19 cellular contexts compared by ENCODE assay signal in genomic region chr20:45894797-45895196, GRCh38. TPM values are rescaled to one million over a fixed set of nuclear protein-coding genes. Genes with fewer than 3 reads are reported as not detected.
A peak's percentile ranks its signal among the peaks of the same experiment; 100 is the strongest.
DNase-seq lines count a peak whose midpoint lies in the region; ATAC-seq, FAIRE-seq and TF ChIP-seq lines count a peak whose summit lies in the region.
"Had no signal": no experiment of that assay in that cellular context is flagged by ENCODE, and none has a peak within 500 bp of the region (broad histone marks: within the 10 kb centered on the region; RNA-seq: fewer than 3 reads in every experiment).

No MANE protein-coding gene starts in this region.

- H3K4me3 ChIP-seq in IMR-90 (ENCODE audit: insufficient read depth, low read depth, low read length) (no peak overlapping the region), SJCRH30 (no peak overlapping the region), H1 (ENCODE audit: extremely low read depth in 1 of 4, insufficient read depth in 2 of 4, low read depth in 3 of 4, low read length in 4 of 4) (no peak overlapping the region), neuronal stem cell (ENCODE audit: low read length in 2 of 2) (no peak overlapping the region)

- no peaks in the 10 kb centered on the region for H3K27me3 ChIP-seq in IMR-90 (ENCODE audit: control insufficient read depth, insufficient read depth, low read length)
- H3K27me3 ChIP-seq in SJCRH30, result no peaks in the 10 kb centered on the region
- no peaks in the 10 kb centered on the region for H3K27me3 ChIP-seq in H1 (replicated peaks in 1 of 4; ENCODE audit: control insufficient read depth in 3 of 4, extremely low read depth in 1 of 4, insufficient read depth in 3 of 4, low read length in 3 of 4)
- H3K27me3 ChIP-seq in neuronal stem cell (ENCODE audit: control insufficient read depth in 3 of 3, insufficient read depth in 3 of 3, low read depth in 1 of 3, low read length in 3 of 3), result peaks cover 0 to 7% (median 0%) of the 10 kb centered on the region in 3 experiments

- DNase-seq in IMR-90, result no peak
- DNase-seq in SJCRH30, result peak; percentile 68 to 73
- DNase-seq in H1 (ENCODE audit: low read depth in 1 of 2, low spot score in 2 of 2), result no peak
- no peak for DNase-seq in neuronal stem cell (ENCODE audit: low spot score)
- DNase-seq in substantia nigra (lab: John Stamatoyannopoulos, UW), result no peak
- DNase-seq in A172 (ENCODE audit: low spot score), result no peak
- DNase-seq in mesenteric fat pad (ENCODE audit: low spot score), result no peak
- DNase-seq: 8988T; ACHN; C1 segment of cervical spinal cord; CD4-positive, alpha-beta T cell; DMS79 treated with DMSO at 0.1 percent for 48 hours; EL; HCEC 1CT; HFFc6 had no signal

- no TSS peak for BruUV-seq in IMR-90 (replicated peaks; lab: Mats Ljungman, UMichigan)

- H3K14ac ChIP-seq in IMR-90 (replicated peaks; ENCODE audit: low read depth, low read length) (no peak overlapping the region), H1 (ENCODE audit: insufficient read length) (no peak overlapping the region), neuronal stem cell (ENCODE audit: low read length) (no peak overlapping the region)

- H3K4me2 ChIP-seq in IMR-90 (ENCODE audit: low read depth, low read length) (no peak overlapping the region), H1 (ENCODE audit: insufficient read depth in 1 of 2, low read depth in 2 of 2, low read length in 2 of 2) (no peak overlapping the region), neuronal stem cell (ENCODE audit: insufficient read depth, low read length, poor library complexity, severe bottlenecking) (no peak overlapping the region)

- H2BK20ac ChIP-seq in IMR-90 (ENCODE audit: low read depth, low read length) (no peak overlapping the region), H1 (ENCODE audit: low read length) (no peak overlapping the region)

- H4K20me1 ChIP-seq in IMR-90 (ENCODE audit: insufficient read depth, low read length), result 0 out of 2 replicates have a peak, but pooled peaks cover 8% of the 10 kb centered on the region
- peaks cover 0 to 13% of the 10 kb centered on the region in 2 experiments for H4K20me1 ChIP-seq in H1 (replicated peaks in 1 of 2; ENCODE audit: control insufficient read depth in 1 of 2, insufficient read depth in 2 of 2, low read length in 2 of 2)

- ATAC-seq in IMR-90 (ENCODE audit: low read depth), result no peak

- H3K9me3 ChIP-seq in IMR-90 (ENCODE audit: control insufficient read depth, insufficient read depth, low read length), result no peaks in the 10 kb centered on the region
- no peaks in the 10 kb centered on the region for H3K9me3 ChIP-seq in SJCRH30 (replicated peaks)
- no peaks in the 10 kb centered on the region for H3K9me3 ChIP-seq in H1 (ENCODE audit: insufficient read depth in 2 of 2, low read depth in 1 of 2, low read length in 1 of 2)
- H3K9me3 ChIP-seq in neuronal stem cell (replicated peaks in 1 of 2; ENCODE audit: control insufficient read depth in 2 of 2, insufficient read depth in 1 of 2, low read depth in 1 of 2, low read length in 2 of 2), result no peaks in the 10 kb centered on the region

- H4K91ac ChIP-seq in IMR-90 (ENCODE audit: insufficient read depth, low read depth, low read length), result no peak overlapping the region
- H4K91ac ChIP-seq in H1 (replicated peaks; ENCODE audit: insufficient read length, low read length), result no peak overlapping the region
- H4K91ac ChIP-seq in neuronal stem cell (ENCODE audit: low read depth, low read length, poor library complexity), result no peak overlapping the region

- POLR2A ChIA-PET in IMR-90 (lab: Charles Lee; ENCODE audit: unreplicated experiment), result no interaction called here
- POLR2A ChIA-PET in H1 (lab: Charles Lee; ENCODE audit: partially characterized antibody), result interaction anchor here (0.7 to 11.2 kb wide), 10 partner anchors 9 to 67 kb away, joined by 3 to 172 read pairs (median 4); partner anchors contain the start of genes ACOT8, PLTP and ZSWIM1

- no peak for FAIRE-seq in H1 (lab: Jason Lieb, UNC)
- FAIRE-seq: G401.6, GM12891, GM19239, HTR-8/SVneo had no signal

- peaks cover 3% of the 10 kb centered on the region; the same call in 1 of the 2 replicates for H3K4me1 ChIP-seq in IMR-90 (ENCODE audit: control insufficient read depth, insufficient read depth, low read length)
- peaks cover 35% of the 10 kb centered on the region for H3K4me1 ChIP-seq in SJCRH30
- peaks cover 0 to 10% (median 6%) of the 10 kb centered on the region in 4 experiments; a peak in 6 of 7 replicates for H3K4me1 ChIP-seq in H1 (replicated peaks in 1 of 4; ENCODE audit: control insufficient read depth in 3 of 4, insufficient read depth in 4 of 4, low read length in 3 of 4)
- H3K4me1 ChIP-seq in neuronal stem cell (ENCODE audit: control insufficient read depth in 2 of 2, insufficient read depth in 1 of 2, low read depth in 1 of 2, low read length in 2 of 2), result peaks cover 5 to 6% of the 10 kb centered on the region in 2 donors

- peaks cover 15% of the 10 kb centered on the region; the same call in 1 of the 2 replicates for H3K23me2 ChIP-seq in H1 (ENCODE audit: low read depth, low read length)

- H3K18ac ChIP-seq in IMR-90 (ENCODE audit: low read depth, low read length) (no peak overlapping the region), H1 (ENCODE audit: extremely low read depth, low read length) (no peak overlapping the region), neuronal stem cell (ENCODE audit: low read length) (no peak overlapping the region)

- H3K36me3 ChIP-seq in IMR-90 (ENCODE audit: control insufficient read depth, insufficient read depth, low read length) (peaks cover 54% of the 10 kb centered on the region), SJCRH30 (peaks cover 25% of the 10 kb centered on the region), H1 (ENCODE audit: control insufficient read depth in 2 of 4, insufficient read depth in 4 of 4, low read length in 3 of 4) (peaks cover 9 to 29% (median 24%) of the 10 kb centered on the region in 4 experiments), neuronal stem cell (replicated peaks in 1 of 2; ENCODE audit: control insufficient read depth in 2 of 2, insufficient read depth in 2 of 2, low read length in 2 of 2) (peaks cover 15 to 54% of the 10 kb centered on the region in 2 donors)

- H4K8ac ChIP-seq in IMR-90 (ENCODE audit: low read depth in 2 of 2, low read length in 2 of 2), result no peak overlapping the region
- H4K8ac ChIP-seq in H1 (ENCODE audit: extremely low read depth, insufficient read depth, low read length), result no peak overlapping the region; the same call in 1 of the 2 replicates
- no peak overlapping the region for H4K8ac ChIP-seq in neuronal stem cell (ENCODE audit: low read depth, low read length)

- no peaks in the 10 kb centered on the region for H3K79me2 ChIP-seq in H1 (ENCODE audit: control insufficient read depth in 1 of 2, insufficient read depth in 2 of 2, low read length in 2 of 2)

- intact Hi-C loops in IMR-90 (cut with micrococcal nuclease), result loop anchor here (5.0 kb wide), 1 partner anchor 78 kb away; the partner anchor contains the start of gene ZNF335

- H2AK9ac ChIP-seq in IMR-90 (replicated peaks; ENCODE audit: low read depth, low read length, poor library complexity), result no peak overlapping the region

- no peak overlapping the region for H3K56ac ChIP-seq in IMR-90 (ENCODE audit: extremely low read depth, insufficient read depth, low read length)
- no peak overlapping the region for H3K56ac ChIP-seq in H1 (replicated peaks; ENCODE audit: insufficient read length, low read depth, low read length)

- H2AFZ ChIP-seq in IMR-90 (replicated peaks; ENCODE audit: low read length, poor library complexity) (peak overlapping the region; percentile 5), H1 (ENCODE audit: low read length) (no peak overlapping the region), neuronal stem cell (ENCODE audit: low read length) (no peak overlapping the region)

- no peak for TF ChIP-seq EP300 in H1 (IDR thresholded peaks at IDR 0.05; ENCODE audit: borderline replicate concordance in 1 of 2, low read depth in 2 of 2, low read length in 2 of 2)

- H3K9me1 ChIP-seq in IMR-90 (ENCODE audit: insufficient read depth, low read length), result 0 out of 2 replicates have a peak, but pooled peaks cover 2% of the 10 kb centered on the region

- CTCF ChIA-PET in IMR-90 (lab: Yijun Ruan, JAX) (no interaction called here), H1 (lab: Charles Lee; ENCODE audit: partially characterized antibody) (interaction anchor here (4.1 to 5.6 kb wide), 2 partner anchors 7 to 67 kb away, joined by 15 to 24 read pairs; no protein-coding TSS in a partner anchor)

- H2BK15ac ChIP-seq in IMR-90 (ENCODE audit: low read depth, low read length) (no peak overlapping the region), H1 (ENCODE audit: low read length) (no peak overlapping the region), neuronal stem cell (ENCODE audit: low read length) (no peak overlapping the region)

- H2BK120ac ChIP-seq in IMR-90 (ENCODE audit: low read depth, low read length) (no peak overlapping the region), H1 (replicated peaks; ENCODE audit: low read depth, low read length) (no peak overlapping the region), neuronal stem cell (ENCODE audit: low read depth, low read length) (no peak overlapping the region)

- no peak for TF ChIP-seq CTCF in IMR-90 (conservative IDR thresholded peaks at IDR 0.05; ENCODE audit: low read depth, low read length)
- no peak for TF ChIP-seq CTCF in H1 (IDR thresholded peaks at IDR 0.05; ENCODE audit: control extremely low read depth in 1 of 3, insufficient read depth in 1 of 3, low read depth in 1 of 3, low read length in 3 of 3)

- H2BK5ac ChIP-seq in IMR-90 (ENCODE audit: low read depth, low read length, poor library complexity, severe bottlenecking) (no peak overlapping the region), H1 (ENCODE audit: low read depth, low read length) (no peak overlapping the region), neuronal stem cell (ENCODE audit: low read length) (peak overlapping the region; percentile 42)

- TF ChIP-seq POLR2A in IMR-90 (IDR thresholded peaks at IDR 0.05; ENCODE audit: low read depth, low read length) (no peak), H1 (IDR thresholded peaks at IDR 0.05; ENCODE audit: control extremely low read depth in 1 of 2, low read depth in 2 of 2, low read length in 2 of 2) (peak in 1 of 2 experiments; percentile 57; a peak in 1 of 3 replicates)

- dilution Hi-C loops in IMR-90 (cut with HindIII; ENCODE audit: low sequenced_read_pairs, unreplicated experiment), result no loop called here

- TF ChIP-seq RAD21 in IMR-90 (IDR thresholded peaks at IDR 0.05; ENCODE audit: low read length), result no peak
- TF ChIP-seq RAD21 in H1 (IDR thresholded peaks at IDR 0.05 in 1 of 2, conservative IDR thresholded peaks at IDR 0.05 in 1 of 2; ENCODE audit: low read depth in 2 of 2, low read length in 2 of 2), result no peak

- H3K9ac ChIP-seq in IMR-90 (ENCODE audit: low read depth, low read length) (no peak overlapping the region), H1 (replicated peaks in 1 of 4; ENCODE audit: extremely low read depth in 1 of 4, low read depth in 3 of 4, low read length in 3 of 4) (no peak overlapping the region), neuronal stem cell (ENCODE audit: low read depth, low read length, poor library complexity) (no peak overlapping the region)

- no peak overlapping the region for H3K4ac ChIP-seq in IMR-90 (ENCODE audit: low read depth, low read length)
- no peak overlapping the region for H3K4ac ChIP-seq in H1 (replicated peaks; ENCODE audit: insufficient read length, low read depth, low read length)
- H3K4ac ChIP-seq in neuronal stem cell (ENCODE audit: low read length), result no peak overlapping the region

- in situ Hi-C loops in IMR-90 (cut with MboI; ENCODE audit: low sequenced_read_pairs), result no loop called here

- no CpG with 5 or more reads among the region's 12 CpGs for WGBS in IMR-90 (ENCODE audit: extremely low coverage in 2 of 2, insufficient read length in 1 of 2), 2 experiments
- 88% methylated on average over 11 of the region's 12 CpGs; no CpG with 5 or more reads in 1 of the 2 experiments for WGBS in H1 (ENCODE audit: extremely low coverage in 1 of 2, insufficient coverage in 1 of 2, insufficient read length in 1 of 2, insufficient replicate concordance in 2 of 2, low coverage in 1 of 2, low lambda C conversion rate in 2 of 2, missing lambda C conversion rate in 1 of 2), 2 experiments
- WGBS in neuronal stem cell (ENCODE audit: extremely low coverage in 2 of 2, insufficient read length in 2 of 2, insufficient replicate concordance in 1 of 2), 2 donors, result no CpG with 5 or more reads among the region's 12 CpGs

- H3K79me1 ChIP-seq in IMR-90 (ENCODE audit: low read depth in 1 of 2, low read length in 2 of 2), result peaks cover 14 to 44% of the 10 kb centered on the region in 2 experiments
- no peaks in the 10 kb centered on the region; the same call in 1 of the 2 replicates for H3K79me1 ChIP-seq in H1 (ENCODE audit: low read depth, low read length)
- H3K79me1 ChIP-seq in neuronal stem cell (ENCODE audit: low read depth, low read length), result peaks cover 2% of the 10 kb centered on the region

- H3K23ac ChIP-seq in IMR-90 (ENCODE audit: low read depth, low read length), result no peak overlapping the region
- no peak overlapping the region for H3K23ac ChIP-seq in H1 (ENCODE audit: insufficient read length)
- peak overlapping the region; percentile 10 for H3K23ac ChIP-seq in neuronal stem cell (ENCODE audit: low read depth, low read length, poor library complexity)

- H3K27ac ChIP-seq in IMR-90 (ENCODE audit: insufficient read depth, low read length), result no peak overlapping the region
- H3K27ac ChIP-seq in SJCRH30, result peak overlapping the region; percentile 80
- H3K27ac ChIP-seq in H1 (ENCODE audit: low read depth, low read length), result no peak overlapping the region
- H3K27ac ChIP-seq in neuronal stem cell (replicated peaks; ENCODE audit: low read length), result no peak overlapping the region
- H3K27ac ChIP-seq in substantia nigra (ENCODE audit: low read depth, low read length, poor library complexity, severe bottlenecking), result no peak overlapping the region

- H4K5ac ChIP-seq in IMR-90 (ENCODE audit: low read depth, low read length) (no peak overlapping the region), H1 (ENCODE audit: insufficient read length, low read depth, low read length) (no peak overlapping the region)

- H2BK12ac ChIP-seq in H1 (ENCODE audit: low read depth, low read length), result no peak overlapping the region
- no peak overlapping the region for H2BK12ac ChIP-seq in neuronal stem cell (ENCODE audit: low read length)

- H2AK5ac ChIP-seq in IMR-90 (ENCODE audit: low read depth, low read length), result no peak overlapping the region
- H2AK5ac ChIP-seq in H1 (ENCODE audit: low read depth, low read length), result no peak overlapping the region
- no peak overlapping the region for H2AK5ac ChIP-seq in neuronal stem cell (ENCODE audit: low read depth, low read length)

RNA-seq across cellular contexts. Expression of gene CTSA, which starts 3.7 kb away (rescaled TPM):
- total RNA-seq in IMR-90 (2012; rRNA removed), result 19.0 and 30.3 TPM in 2 replicates
- polyA plus RNA-seq in IMR-90 (2012; rRNA removed), result 290 and 312 TPM in 2 replicates
- polyA plus RNA-seq in IMR-90 (2012; cell fraction: cytosol; rRNA removed), result 132 and 313 TPM in 2 replicates
- 979 and 1,055 TPM in 2 replicates for polyA plus RNA-seq in IMR-90 (2012; cell fraction: nucleus; rRNA removed; ENCODE audit: low replicate concordance)
- total RNA-seq in SJCRH30 (2014; rRNA removed; shearing (Covaris generic)), result 85.2 and 91.4 TPM in 2 replicates
- total RNA-seq in H1 (2021; fragmentation: NEBNext Ultra II Directional; extraction: Animal tissue kit (Norgen Biotek cat#: 25700)), result 49.7 and 52.5 TPM in 2 replicates
- polyA plus RNA-seq in H1 (2011; rRNA removed), result 74.0 and 81.4 TPM in 2 replicates
- polyA plus RNA-seq in H1 (2011; cell fraction: cytosol; rRNA removed), result 60.7 TPM
- 171 TPM for polyA plus RNA-seq in H1 (2011; cell fraction: nucleus; rRNA removed)
- polyA plus RNA-seq in H1 (2012, experiment 1 of 2), result 44.5 to 61.8 TPM (median 58.5 TPM) in 4 replicates
- 64.3 TPM for polyA plus RNA-seq in H1 (2012, experiment 2 of 2)
- 66.7 TPM for polyA plus RNA-seq in H1 (2013, experiment 1 of 2)
- 68.1 TPM for polyA plus RNA-seq in H1 (2013, experiment 2 of 2)
- polyA minus RNA-seq in H1 (2011; rRNA and poly(A)+ RNA removed), result 97.7 and 111 TPM in 2 replicates
- 39.0 TPM for polyA minus RNA-seq in H1 (2011; cell fraction: cytosol; rRNA and poly(A)+ RNA removed)
- 131 TPM for polyA minus RNA-seq in H1 (2011; cell fraction: nucleus; rRNA and poly(A)+ RNA removed)
- polyA plus RNA-seq in neuronal stem cell (2013, experiment 1 of 2), result 15.3 TPM
- polyA plus RNA-seq in neuronal stem cell (2013, experiment 2 of 2), result 15.1 TPM
- 114 and 142 TPM in 2 replicates for total RNA-seq in A172 (2014; rRNA removed; shearing (Covaris generic))
- total RNA-seq in mesenteric fat pad, result 160 TPM

RNA-seq across cellular contexts. Expression of gene NEURL2, which starts 3.8 kb away (rescaled TPM):
- total RNA-seq in IMR-90 (2012; rRNA removed) (0.56 and 1.1 TPM in 2 replicates), mesenteric fat pad (17.0 TPM)
- polyA plus RNA-seq in IMR-90 (2012; rRNA removed) (2.0 and 2.5 TPM in 2 replicates), H1 (2011; rRNA removed) (6.9 and 10.3 TPM in 2 replicates)
- polyA plus RNA-seq in IMR-90 (2012; cell fraction: cytosol; rRNA removed), result 1.2 and 3.0 TPM in 2 replicates
- 9.3 and 17.2 TPM in 2 replicates for polyA plus RNA-seq in IMR-90 (2012; cell fraction: nucleus; rRNA removed; ENCODE audit: low replicate concordance)
- 3.9 and 6.7 TPM in 2 replicates for total RNA-seq in SJCRH30 (2014; rRNA removed; shearing (Covaris generic))
- 5.2 and 6.9 TPM in 2 replicates for total RNA-seq in H1 (2021; fragmentation: NEBNext Ultra II Directional; extraction: Animal tissue kit (Norgen Biotek cat#: 25700))
- polyA plus RNA-seq in H1 (2011; cell fraction: cytosol; rRNA removed), result 9.4 TPM
- polyA plus RNA-seq in H1 (2011; cell fraction: nucleus; rRNA removed), result 15.0 TPM
- polyA plus RNA-seq in H1 (2012, experiment 1 of 2), result 3.4 to 5.8 TPM (median 5.5 TPM) in 4 replicates
- 4.2 TPM for polyA plus RNA-seq in H1 (2012, experiment 2 of 2)
- 4.8 TPM for polyA plus RNA-seq in H1 (2013, experiment 1 of 2)
- 3.2 TPM for polyA plus RNA-seq in H1 (2013, experiment 2 of 2)
- polyA minus RNA-seq in H1 (2011; rRNA and poly(A)+ RNA removed), result 3.6 and 3.7 TPM in 2 replicates
- 6.1 TPM for polyA minus RNA-seq in H1 (2011; cell fraction: cytosol; rRNA and poly(A)+ RNA removed)
- polyA minus RNA-seq in H1 (2011; cell fraction: nucleus; rRNA and poly(A)+ RNA removed), result 10.5 TPM
- 0.75 TPM for polyA plus RNA-seq in neuronal stem cell (2013, experiment 1 of 2)
- 0.62 TPM for polyA plus RNA-seq in neuronal stem cell (2013, experiment 2 of 2)
- total RNA-seq in A172 (2014; rRNA removed; shearing (Covaris generic)), result 2.5 and 3.1 TPM in 2 replicates

RNA-seq across cellular contexts. Expression of gene SPATA25, which starts 7.4 kb away (rescaled TPM):
- total RNA-seq in IMR-90 (2012; rRNA removed), result 0.18 TPM in 1 of 2 replicates, not detected in the other
- 0.36 and 1.0 TPM in 2 replicates for polyA plus RNA-seq in IMR-90 (2012; rRNA removed)
- polyA plus RNA-seq in IMR-90 (2012; cell fraction: cytosol; rRNA removed), result 0.19 and 0.57 TPM in 2 replicates
- polyA plus RNA-seq in IMR-90 (2012; cell fraction: nucleus; rRNA removed; ENCODE audit: low replicate concordance), result 2.2 and 4.8 TPM in 2 replicates
- 2.1 and 2.8 TPM in 2 replicates for total RNA-seq in SJCRH30 (2014; rRNA removed; shearing (Covaris generic))
- 2.5 and 3.0 TPM in 2 replicates for total RNA-seq in H1 (2021; fragmentation: NEBNext Ultra II Directional; extraction: Animal tissue kit (Norgen Biotek cat#: 25700))
- polyA plus RNA-seq in H1 (2011; rRNA removed), result 2.0 and 3.2 TPM in 2 replicates
- 4.1 TPM for polyA plus RNA-seq in H1 (2011; cell fraction: cytosol; rRNA removed)
- 8.0 TPM for polyA plus RNA-seq in H1 (2011; cell fraction: nucleus; rRNA removed)
- polyA plus RNA-seq in H1 (2012, experiment 1 of 2), result 1.9 to 4.4 TPM (median 3.5 TPM) in 4 replicates
- 0.77 TPM for polyA plus RNA-seq in H1 (2012, experiment 2 of 2)
- 1.3 TPM for polyA plus RNA-seq in H1 (2013, experiment 1 of 2)
- polyA plus RNA-seq in H1 (2013, experiment 2 of 2), result 1.3 TPM
- 1.2 and 2.7 TPM in 2 replicates for polyA minus RNA-seq in H1 (2011; rRNA and poly(A)+ RNA removed)
- polyA minus RNA-seq in H1 (2011; cell fraction: cytosol; rRNA and poly(A)+ RNA removed), result not detected
- 7.0 TPM for polyA minus RNA-seq in H1 (2011; cell fraction: nucleus; rRNA and poly(A)+ RNA removed)
- polyA plus RNA-seq in neuronal stem cell (2013, experiment 1 of 2), result 0.28 TPM
- polyA plus RNA-seq in neuronal stem cell (2013, experiment 2 of 2), result 0.21 TPM
- total RNA-seq in A172 (2014; rRNA removed; shearing (Covaris generic)), result 0.21 TPM in 1 of 2 replicates, not detected in the other
- 4.0 TPM for total RNA-seq in mesenteric fat pad

RNA-seq across cellular contexts. Expression of gene ZSWIM1, which starts 13.8 kb away (rescaled TPM):
- total RNA-seq in IMR-90 (2012; rRNA removed), result 7.8 and 10.0 TPM in 2 replicates
- polyA plus RNA-seq in IMR-90 (2012; rRNA removed), result 4.2 and 4.6 TPM in 2 replicates
- polyA plus RNA-seq in IMR-90 (2012; cell fraction: cytosol; rRNA removed), result 2.0 and 3.7 TPM in 2 replicates
- polyA plus RNA-seq in IMR-90 (2012; cell fraction: nucleus; rRNA removed; ENCODE audit: low replicate concordance), result 4.0 and 5.2 TPM in 2 replicates
- 20.5 and 23.2 TPM in 2 replicates for total RNA-seq in SJCRH30 (2014; rRNA removed; shearing (Covaris generic))
- 15.6 and 16.7 TPM in 2 replicates for total RNA-seq in H1 (2021; fragmentation: NEBNext Ultra II Directional; extraction: Animal tissue kit (Norgen Biotek cat#: 25700))
- 13.2 and 14.1 TPM in 2 replicates for polyA plus RNA-seq in H1 (2011; rRNA removed)
- 11.0 TPM for polyA plus RNA-seq in H1 (2011; cell fraction: cytosol; rRNA removed)
- polyA plus RNA-seq in H1 (2011; cell fraction: nucleus; rRNA removed), result 15.2 TPM
- polyA plus RNA-seq in H1 (2012, experiment 1 of 2), result 12.4 to 14.5 TPM (median 14.0 TPM) in 4 replicates
- polyA plus RNA-seq in H1 (2012, experiment 2 of 2), result 10.0 TPM
- polyA plus RNA-seq in H1 (2013, experiment 1 of 2), result 12.6 TPM
- polyA plus RNA-seq in H1 (2013, experiment 2 of 2), result 12.3 TPM
- polyA minus RNA-seq in H1 (2011; rRNA and poly(A)+ RNA removed), result 30.5 and 33.6 TPM in 2 replicates
- 15.8 TPM for polyA minus RNA-seq in H1 (2011; cell fraction: cytosol; rRNA and poly(A)+ RNA removed)
- 15.7 TPM for polyA minus RNA-seq in H1 (2011; cell fraction: nucleus; rRNA and poly(A)+ RNA removed)
- polyA plus RNA-seq in neuronal stem cell (2013, experiment 1 of 2), result 11.3 TPM
- 11.6 TPM for polyA plus RNA-seq in neuronal stem cell (2013, experiment 2 of 2)
- 7.7 and 10.0 TPM in 2 replicates for total RNA-seq in A172 (2014; rRNA removed; shearing (Covaris generic))
- total RNA-seq in mesenteric fat pad, result 10.0 TPM

RNA-seq across cellular contexts. Expression of gene PLTP, which starts 17.2 kb away (rescaled TPM):
- 5.0 and 5.4 TPM in 2 replicates for total RNA-seq in IMR-90 (2012; rRNA removed)
- 53.5 and 55.8 TPM in 2 replicates for polyA plus RNA-seq in IMR-90 (2012; rRNA removed)
- polyA plus RNA-seq in IMR-90 (2012; cell fraction: cytosol; rRNA removed), result 68.7 and 135 TPM in 2 replicates
- 46.1 and 62.0 TPM in 2 replicates for polyA plus RNA-seq in IMR-90 (2012; cell fraction: nucleus; rRNA removed; ENCODE audit: low replicate concordance)
- 14.5 and 15.6 TPM in 2 replicates for total RNA-seq in SJCRH30 (2014; rRNA removed; shearing (Covaris generic))
- 120 TPM in 2 replicates for total RNA-seq in H1 (2021; fragmentation: NEBNext Ultra II Directional; extraction: Animal tissue kit (Norgen Biotek cat#: 25700))
- polyA plus RNA-seq in H1 (2011; rRNA removed), result 194 and 268 TPM in 2 replicates
- 129 TPM for polyA plus RNA-seq in H1 (2011; cell fraction: cytosol; rRNA removed)
- polyA plus RNA-seq in H1 (2011; cell fraction: nucleus; rRNA removed), result 198 TPM
- 117 to 175 TPM (median 169 TPM) in 4 replicates for polyA plus RNA-seq in H1 (2012, experiment 1 of 2)
- polyA plus RNA-seq in H1 (2012, experiment 2 of 2), result 196 TPM
- polyA plus RNA-seq in H1 (2013, experiment 1 of 2), result 240 TPM
- 233 TPM for polyA plus RNA-seq in H1 (2013, experiment 2 of 2)
- polyA minus RNA-seq in H1 (2011; rRNA and poly(A)+ RNA removed), result 77.0 and 101 TPM in 2 replicates
- 101 TPM for polyA minus RNA-seq in H1 (2011; cell fraction: cytosol; rRNA and poly(A)+ RNA removed)
- polyA minus RNA-seq in H1 (2011; cell fraction: nucleus; rRNA and poly(A)+ RNA removed), result 53.7 TPM
- polyA plus RNA-seq in neuronal stem cell (2013, experiment 1 of 2), result 35.9 TPM
- 35.5 TPM for polyA plus RNA-seq in neuronal stem cell (2013, experiment 2 of 2)
- total RNA-seq in A172 (2014; rRNA removed; shearing (Covaris generic)), result 2.1 and 3.9 TPM in 2 replicates
- total RNA-seq in mesenteric fat pad, result 373 TPM
- total RNA-seq: CD4-positive, alpha-beta T cell had no signal

Comparison
In these comparisons a context has a peak if more than half of its experiments do, and no peak if none do; other contexts are left out.
1. DNase-seq: peak in SJCRH30 (2 of 2); none in IMR-90 (single experiment), H1 (0 of 2), neuronal stem cell (single experiment), substantia nigra (0 of 49), A172 (single experiment) and mesenteric fat pad (single experiment).